In genomic region chr13:31200636-31200970, GRCh38 we compare ENCODE assay signal across 8 cellular contexts. TPM values are rescaled to one million over a fixed set of nuclear protein-coding genes. Genes with fewer than 3 reads are reported as not detected.
DNase-seq lines count a peak whose midpoint lies in the region; ATAC-seq and TF ChIP-seq lines count a peak whose summit lies in the region.

No MANE protein-coding gene starts in this region.

- peak; percentile 83 for DNase-seq in NCI-H748 (lab: John Stamatoyannopoulos, UW; ENCODE audit: unreplicated experiment)
- no peak for DNase-seq in NCI-H748 treated with DMSO at 0.1 percent for 48 hours (lab: John Stamatoyannopoulos, UW)
- DNase-seq in NOMO-1 (lab: John Stamatoyannopoulos, UW; ENCODE audit: unreplicated experiment in 2 of 2): peak; percentile 54 to 55
- DNase-seq in activated naive CD4-positive, alpha-beta T cell treated with Interleukin-2 at 50 U/mL for 16 hours: peak; percentile 50
- peak; percentile 54 to 86 (median 71) for DNase-seq in heart left ventricle
- DNase-seq in GM19238 (ENCODE audit: insufficient read length, low spot score): no peak

- ATAC-seq in HG02884 (IDR thresholded peaks at IDR 0.05; ENCODE audit: unreplicated experiment) (peak; percentile 12), heart left ventricle (peak; percentile 26 to 63 (median 58))

- H3K27me3 ChIP-seq in heart left ventricle (no peaks in the 10 kb centered on the region), rectal smooth muscle tissue (ENCODE audit: control insufficient read depth, insufficient read depth, low read length) (no peaks in the 10 kb centered on the region)

- H3K4me3 ChIP-seq in heart left ventricle: peak overlapping the region; percentile 52 to 99 (median 82)
- peak overlapping the region; percentile 69 for H3K4me3 ChIP-seq in rectal smooth muscle tissue (ENCODE audit: low read length)

- H3K4me1 ChIP-seq in heart left ventricle (peaks cover 0 to 46% (median 19%) of the 10 kb centered on the region in 12 donors), rectal smooth muscle tissue (ENCODE audit: control insufficient read depth, insufficient read depth, low read length) (peaks cover 5% of the 10 kb centered on the region)

- 0 to 1% (median 0%) methylated on average over 9 to 34 of the region's 34 CpGs for WGBS in heart left ventricle, 4 donors

- no peaks in the 10 kb centered on the region for H3K9me3 ChIP-seq in heart left ventricle

- peak overlapping the region; percentile 60 for H3K9ac ChIP-seq in rectal smooth muscle tissue (ENCODE audit: low read length)

- TF ChIP-seq POLR2A in heart left ventricle (IDR thresholded peaks at IDR 0.05): peak in 1 of 2 donors; percentile 23

- TF ChIP-seq CTCF in heart left ventricle (IDR thresholded peaks at IDR 0.05): no peak

- intact Hi-C loops in heart left ventricle (cut with DNase I): loop anchor here in 3 of 10 donors (2.0 to 10.0 kb wide), 3 partner anchors 38 to 224 kb away; partner anchors contain the start of gene HSPH1 (in 1 of the 3)

- H3K27ac ChIP-seq in heart left ventricle: peak overlapping the region; percentile 93 to 100 (median 98)
- H3K27ac ChIP-seq in rectal smooth muscle tissue (ENCODE audit: low read depth, low read length): peak overlapping the region; percentile 86

- no peaks in the 10 kb centered on the region for H3K36me3 ChIP-seq in heart left ventricle
- no peaks in the 10 kb centered on the region for H3K36me3 ChIP-seq in rectal smooth muscle tissue (ENCODE audit: control insufficient read depth, insufficient read depth, low read length)

RNA-seq across cellular contexts. Expression of gene B3GLCT, which starts 0.8 kb away (rescaled TPM):
- 10 to 100 TPM in 8 of 9 donors, 1 to 10 TPM in 1; 9.5 to 27.2 (median 20.9) TPM for total RNA-seq in heart left ventricle
- 1 to 10 TPM; 5.5 to 5.7 TPM for polyA plus RNA-seq in heart left ventricle

RNA-seq across cellular contexts. Expression of gene HSPH1, which starts 38.9 kb away (rescaled TPM):
- total RNA-seq in heart left ventricle: 10 to 100 TPM; 24.6 to 88.1 (median 44.5) TPM
- 10 to 100 TPM; 32.5 to 55.3 TPM for polyA plus RNA-seq in heart left ventricle

Comparison
In these comparisons a context has a peak if more than half of its experiments do, and no peak if none do; other contexts are left out.
1. DNase-seq: peak in NCI-H748 (single experiment), NOMO-1 (2 of 2), activated naive CD4-positive, alpha-beta T cell treated with Interleukin-2 at 50 U/mL for 16 hours (single experiment) and heart left ventricle (5 of 5); none in NCI-H748 treated with DMSO at 0.1 percent for 48 hours (single experiment) and GM19238 (single experiment).